10 cellular contexts compared by ENCODE assay signal in the genomic region with DNA sequence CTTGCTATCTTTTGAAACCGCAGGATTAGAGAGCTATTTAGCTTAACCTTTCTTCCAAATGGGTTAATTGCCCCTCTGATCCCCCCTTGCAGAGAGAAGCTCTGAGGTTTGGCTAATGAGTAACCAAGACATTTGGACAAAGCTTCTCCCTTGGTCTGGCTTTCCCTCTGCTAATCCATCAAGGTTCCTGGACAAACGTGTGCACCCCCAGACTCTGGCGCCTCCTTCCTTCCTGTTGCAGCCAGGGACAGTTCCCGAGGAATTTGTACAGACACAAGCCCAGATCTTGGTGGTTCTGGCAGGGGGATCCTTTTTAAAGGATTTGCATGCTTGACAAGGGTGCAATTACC. TPM values are rescaled to one million over a fixed set of nuclear protein-coding genes. Genes with fewer than 3 reads are reported as not detected.
DNase-seq lines count a peak whose midpoint lies in the region; ATAC-seq and TF ChIP-seq lines count a peak whose summit lies in the region.
"Had no signal": no experiment of that assay in that cellular context is flagged by ENCODE, and none has a peak within 500 bp of the region (broad histone marks: within the 10 kb centered on the region; RNA-seq: fewer than 3 reads in every experiment).

No MANE protein-coding gene starts in this region.

- intact Hi-C loops in heart left ventricle (cut with DNase I): loop anchor here in 9 of 10 donors (5.0 kb wide), 2 partner anchors 33 to 73 kb away; no protein-coding TSS in a partner anchor
- intact Hi-C loops in Right ventricle myocardium superior (cut with DNase I): loop anchor here (5.0 kb wide), 1 partner anchor 73 kb away; no protein-coding TSS in a partner anchor
- intact Hi-C loops in colonic mucosa (cut with DNase I): loop anchor here (5.0 kb wide), 1 partner anchor 38 kb away; no protein-coding TSS in a partner anchor
- intact Hi-C loops in uterus (cut with DNase I; ENCODE audit: low total_unique reads): no loop called here
- intact Hi-C loops in posterior vena cava (cut with DNase I): loop anchor here in 1 of 2 donors (5.0 kb wide), 1 partner anchor 93 kb away; no protein-coding TSS in a partner anchor

- H3K27ac ChIP-seq in heart left ventricle (peak overlapping the region; percentile 72 to 88 (median 79)), colonic mucosa (peak overlapping the region; percentile 89), mesodermal cell (ENCODE audit: low read depth, low read length, severe bottlenecking) (peak overlapping the region; percentile 88), uterus (peak overlapping the region; percentile 57 to 63)

- H3K36me3 ChIP-seq in heart left ventricle (no peaks in the 10 kb centered on the region), colonic mucosa (no peaks in the 10 kb centered on the region), mesodermal cell (ENCODE audit: control insufficient read depth, insufficient read depth, low read length) (no peaks in the 10 kb centered on the region), uterus (no peaks in the 10 kb centered on the region)

- peak overlapping the region in 11 of 12 donors; percentile 48 to 97 (median 78) for H3K4me3 ChIP-seq in heart left ventricle
- H3K4me3 ChIP-seq in colonic mucosa: peak overlapping the region; percentile 67
- peak overlapping the region; percentile 66 for H3K4me3 ChIP-seq in mesodermal cell (ENCODE audit: extremely low read depth, insufficient read depth, low read length, poor library complexity, severe bottlenecking)
- no peak overlapping the region for H3K4me3 ChIP-seq in uterus

- 43 to 58% (median 54%) methylated on average over 4 of the region's 4 CpGs for WGBS in heart left ventricle, 4 donors
- WGBS in mesodermal cell (ENCODE audit: insufficient coverage in 2 of 2), 2 experiments: 63 to 64% methylated on average over 3 to 4 of the region's 4 CpGs

- no peak for DNase-seq in heart left ventricle
- DNase-seq in Right ventricle myocardium superior: no peak
- no peak for DNase-seq in colonic mucosa
- DNase-seq in uterus: no peak
- DNase-seq in GM19238 (ENCODE audit: insufficient read length, low spot score): no peak
- DNase-seq in posterior vena cava (ENCODE audit: low spot score): no peak
- no peak for DNase-seq in NOMO-1 treated with DMSO at 0.1 percent for 48 hours (lab: John Stamatoyannopoulos, UW; ENCODE audit: unreplicated experiment)
- DNase-seq: NCI-H524 treated with DMSO at 0.1 percent for 48 hours had no signal

- H3K4me1 ChIP-seq in heart left ventricle (peaks cover 0 to 41% (median 12%) of the 10 kb centered on the region in 12 donors), colonic mucosa (peaks cover under 1% of the 10 kb centered on the region), mesodermal cell (ENCODE audit: control insufficient read depth, insufficient read depth, low read length, poor library complexity, severe bottlenecking) (peaks cover 22% of the 10 kb centered on the region), uterus (no peaks in the 10 kb centered on the region)

- no peak for ATAC-seq in heart left ventricle
- no peak for ATAC-seq in Right ventricle myocardium superior (ENCODE audit: poor library complexity)

- H3K9me3 ChIP-seq in heart left ventricle (no peaks in the 10 kb centered on the region), colonic mucosa (no peaks in the 10 kb centered on the region), mesodermal cell (ENCODE audit: control insufficient read depth, low read length) (no peaks in the 10 kb centered on the region), uterus (no peaks in the 10 kb centered on the region)

- peaks cover 0 to 14% (median 0%) of the 10 kb centered on the region in 9 donors for H3K27me3 ChIP-seq in heart left ventricle
- peaks cover 4% of the 10 kb centered on the region for H3K27me3 ChIP-seq in colonic mucosa
- H3K27me3 ChIP-seq in uterus: no peaks in the 10 kb centered on the region

- TF ChIP-seq CTCF in heart left ventricle (IDR thresholded peaks at IDR 0.05) (no peak), colonic mucosa (IDR thresholded peaks at IDR 0.05) (no peak), uterus (IDR thresholded peaks at IDR 0.05) (no peak)

- TF ChIP-seq POLR2A in heart left ventricle (IDR thresholded peaks at IDR 0.05) (no peak), uterus (IDR thresholded peaks at IDR 0.05) (no peak)

- H3K9ac ChIP-seq in colonic mucosa (ENCODE audit: low read depth in 2 of 2, low read length in 2 of 2): peak overlapping the region; percentile 72 to 92

RNA-seq across cellular contexts. Expression of gene KIAA1671, which starts 1.6 kb away (rescaled TPM):
- total RNA-seq in heart left ventricle (10 to 100 TPM in 8 of 9 donors, 1 to 10 TPM in 1; 7.2 to 22.1 (median 14.8) TPM), Right ventricle myocardium superior (12.6 TPM), colonic mucosa (10 to 100 TPM; 82.5 to 94.3 TPM), uterus (10 to 100 TPM in 2 of 4 donors, 1 to 10 TPM in 2; 7.6 to 26.1 (median 16.7) TPM), posterior vena cava (10 to 100 TPM; 26.2 to 27.4 TPM)
- polyA plus RNA-seq in heart left ventricle: 1 to 10 TPM; 4.5 to 5.7 TPM
- 18.5 TPM for polyA plus RNA-seq in mesodermal cell (2013, experiment 1 of 2)
- polyA plus RNA-seq in mesodermal cell (2013, experiment 2 of 2): 17.5 TPM

RNA-seq across cellular contexts. Expression of gene LHFPL7, which starts 7.6 kb away (rescaled TPM):
- not detected for total RNA-seq in heart left ventricle
- polyA plus RNA-seq in heart left ventricle: not detected
- not detected for total RNA-seq in Right ventricle myocardium superior
- not detected for total RNA-seq in colonic mucosa
- not detected for polyA plus RNA-seq in mesodermal cell (2013, experiment 1 of 2)
- not detected for polyA plus RNA-seq in mesodermal cell (2013, experiment 2 of 2)
- total RNA-seq in uterus: 1 to 10 TPM in 1 of 4 donors, not detected in 3; 1.0 TPM
- total RNA-seq in posterior vena cava: not detected
- total RNA-seq: glomerular endothelial cell had no signal

Comparison
In these comparisons a context has a peak if more than half of its experiments do, and no peak if none do; other contexts are left out.
1. H3K4me3 ChIP-seq: peak in heart left ventricle (11 of 12), colonic mucosa (single experiment) and mesodermal cell (single experiment); none in uterus (0 of 2).
2. Peak in every context shown above with its lines, with median percentiles within 50 percentile points of each other: H3K27ac ChIP-seq.